Comparison of ENCODE assay signal across 13 cellular contexts in genomic region chr9:130215341-130216119, GRCh38. TPM values are rescaled to one million over a fixed set of nuclear protein-coding genes. Genes with fewer than 3 reads are reported as not detected.
DNase-seq lines count a peak whose midpoint lies in the region; ATAC-seq and TF ChIP-seq lines count a peak whose summit lies in the region.
"Had no signal": no experiment of that assay in that cellular context is flagged by ENCODE, and none has a peak within 500 bp of the region (broad histone marks: within the 10 kb centered on the region; RNA-seq: fewer than 3 reads in every experiment).

No MANE protein-coding gene starts in this region.

- peak overlapping the region in 1 of 2 donors; percentile 40 for H3K27ac Mint-ChIP-seq in stimulated activated naive CD8-positive, alpha-beta T cell treated with anti-CD3 and anti-CD28 coated beads, Interleukin-15, amount 100 ng/mL, for 72 hours

- H3K4me1 ChIP-seq in uterus, result peaks cover 3 to 10% of the 10 kb centered on the region in 2 donors
- H3K4me1 ChIP-seq: pancreas had no signal

- H3K9me3 Mint-ChIP-seq in stimulated activated naive CD8-positive, alpha-beta T cell treated with anti-CD3 and anti-CD28 coated beads, Interleukin-15, amount 100 ng/mL, for 72 hours, result no peaks in the 10 kb centered on the region
- H3K9me3 Mint-ChIP-seq: immature natural killer cell had no signal

- no peak for TF ChIP-seq CTCF in uterus (IDR thresholded peaks at IDR 0.05)

- H3K4me1 Mint-ChIP-seq in stimulated activated naive CD8-positive, alpha-beta T cell treated with anti-CD3 and anti-CD28 coated beads, Interleukin-15, amount 100 ng/mL, for 72 hours, result no peaks in the 10 kb centered on the region

- DNase-seq in stimulated activated naive CD8-positive, alpha-beta T cell treated with anti-CD3 and anti-CD28 coated beads, Interleukin-15, amount 100 ng/mL, for 72 hours, result no peak
- DNase-seq in stimulated activated naive CD8-positive, alpha-beta T cell treated with anti-CD3 and anti-CD28 coated beads, Interleukin-15, Interleukin-2, amounts not matched to agents 100 U/mL and 50 U/mL, for 24 hours, result no peak
- DNase-seq in amniotic epithelial cell (ENCODE audit: low read depth) (peak; percentile 89), iris pigment epithelial cell (ENCODE audit: low read depth) (peak; percentile 52), uterus (peak in 1 of 2 donors; percentile 68), NCI-H748 (lab: John Stamatoyannopoulos, UW; ENCODE audit: unreplicated experiment) (no peak), amygdala (lab: John Stamatoyannopoulos, UW) (no peak)
- DNase-seq: activated T-cell treated with anti-CD3 and anti-CD28 coated beads, Interleukin-2, amount 50 U/mL, for 48 hours; immature natural killer cell; NCI-H526 treated with DMSO at 0.1 percent for 48 hours had no signal

- peak overlapping the region; percentile 53 to 82 for H3K27ac ChIP-seq in uterus
- H3K27ac ChIP-seq: pancreas had no signal

- intact Hi-C loops in uterus (cut with DNase I; ENCODE audit: low total_unique reads), result no loop called here

- H3K27me3 Mint-ChIP-seq in stimulated activated naive CD8-positive, alpha-beta T cell treated with anti-CD3 and anti-CD28 coated beads, Interleukin-15, amount 100 ng/mL, for 72 hours, result no peaks in the 10 kb centered on the region

- ATAC-seq in stimulated activated naive CD8-positive, alpha-beta T cell treated with anti-CD3 and anti-CD28 coated beads, Interleukin-15, amount 100 ng/mL, for 72 hours, result peak; percentile 55
- no peak for ATAC-seq in stimulated activated naive CD8-positive, alpha-beta T cell treated with anti-CD3 and anti-CD28 coated beads, Interleukin-15, Interleukin-2, amounts not matched to agents 100 U/mL and 50 U/mL, for 24 hours
- no peak for ATAC-seq in HG03135 (IDR thresholded peaks at IDR 0.05; ENCODE audit: unreplicated experiment)
- ATAC-seq: pancreas had no signal

- no peak for TF ChIP-seq POLR2A in uterus (IDR thresholded peaks at IDR 0.05)

- no peak overlapping the region for H3K4me3 ChIP-seq in uterus
- H3K4me3 ChIP-seq: K562, pancreas had no signal

- no peak overlapping the region for H3K4me3 Mint-ChIP-seq in stimulated activated naive CD8-positive, alpha-beta T cell treated with anti-CD3 and anti-CD28 coated beads, Interleukin-15, amount 100 ng/mL, for 72 hours
- H3K4me3 Mint-ChIP-seq: immature natural killer cell had no signal

- no peaks in the 10 kb centered on the region for H3K27me3 ChIP-seq in uterus
- H3K27me3 ChIP-seq: pancreas had no signal

- no peaks in the 10 kb centered on the region for H3K9me3 ChIP-seq in uterus
- H3K9me3 ChIP-seq: pancreas had no signal

- no peaks in the 10 kb centered on the region for H3K36me3 ChIP-seq in uterus

RNA-seq across cellular contexts. Expression of gene NCS1, which starts 43.3 kb away (rescaled TPM):
- 10 to 100 TPM in 3 of 4 donors, 1 to 10 TPM in 1; 4.1 to 99.3 (median 39.0) TPM for total RNA-seq in uterus

RNA-seq across cellular contexts. Expression of gene HMCN2, which starts 50.0 kb away (rescaled TPM):
- 10 to 100 TPM in 3 of 4 donors, 1 to 10 TPM in 1; 1.8 to 46.7 (median 24.4) TPM for total RNA-seq in uterus
- total RNA-seq: K562 had no signal

Comparison
In these comparisons a context has a peak if more than half of its experiments do, and no peak if none do; other contexts are left out.
1. DNase-seq: peak in amniotic epithelial cell (single experiment) and iris pigment epithelial cell (single experiment); none in stimulated activated naive CD8-positive, alpha-beta T cell treated with anti-CD3 and anti-CD28 coated beads, Interleukin-15, amount 100 ng/mL, for 72 hours (0 of 2), stimulated activated naive CD8-positive, alpha-beta T cell treated with anti-CD3 and anti-CD28 coated beads, Interleukin-15, Interleukin-2, amounts not matched to agents 100 U/mL and 50 U/mL, for 24 hours (single experiment), NCI-H748 (single experiment) and amygdala (0 of 56).